ENCODE assay signal across 22 cellular contexts in genomic region chr1:168316142-168316541, GRCh38.
"Had no signal": no experiment of that assay in that cellular context is flagged by ENCODE, and none has a peak within 500 bp of the region (broad histone marks: within the 10 kb centered on the region; RNA-seq: fewer than 3 reads in every experiment).

No MANE protein-coding gene starts in this region.

- ATAC-seq: Panc1, PC-3 had no signal

- H3K27ac ChIP-seq: HL-60, RWPE1, SJSA1, SK-N-MC had no signal

- H3K4me3 ChIP-seq: SJSA1, SK-N-MC had no signal

- DNase-seq: Kasumi-1; KG1; MM.1S; NCI-H1105 treated with DMSO at 0.1 percent for 48 hours; NCI-H1417 treated with DMSO at 0.1 percent for 48 hours; NCI-H146; NCI-H1694 treated with DMSO at 0.1 percent for 48 hours; NCI-H1930; NCI-H2081; NCI-H2107; NCI-H2227 treated with DMSO at 0.1 percent for 48 hours; NCI-H524; NCI-H526 treated with DMSO at 0.1 percent for 48 hours; NCI-H774; NK-92 treated with Interleukin-12 subunit alpha and Interleukin-12 subunit beta, amount 100 ng/mL, for 24 hours; PC-3; SIG-M5 had no signal

- H3K9me3 ChIP-seq: SJSA1 had no signal

- H3K36me3 ChIP-seq: SJSA1 had no signal

- H3K27me3 ChIP-seq: SJSA1 had no signal
